1 cellular context compared by ENCODE assay signal in the genomic region with DNA sequence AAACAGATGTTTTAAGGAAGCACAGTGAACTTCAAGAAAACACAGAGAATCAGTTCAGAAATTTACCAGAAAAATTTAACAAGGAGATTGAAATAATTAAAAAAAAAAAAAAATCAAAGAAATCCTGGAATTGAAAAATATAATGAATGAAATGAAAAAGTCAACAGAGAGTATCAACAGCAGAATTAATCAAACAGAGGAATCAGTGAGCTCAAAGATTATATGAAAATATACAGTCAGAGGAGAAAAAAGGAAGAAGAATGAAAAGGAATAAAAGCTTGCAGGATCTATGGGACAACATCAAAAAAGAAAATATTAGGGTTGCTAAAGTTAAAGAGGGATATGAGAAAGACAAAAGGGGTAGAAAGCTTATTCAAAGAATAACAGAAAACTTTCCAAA.
TF ChIP-seq lines count a peak whose summit lies in the region.

No MANE protein-coding gene starts in this region.

TF ChIP-seq in K562, 482 proteins besides CTCF, POLR2A, EP300 and RAD21 (continued from another document and continues in another):
- no peak for TF ChIP-seq ETV1 (tag; conservative IDR thresholded peaks at IDR 0.05; ENCODE audit: low read depth)
- no peak for TF ChIP-seq POLR2AphosphoS2 (IDR thresholded peaks at IDR 0.05; ENCODE audit: low read length)
- TF ChIP-seq, protein P1, sequence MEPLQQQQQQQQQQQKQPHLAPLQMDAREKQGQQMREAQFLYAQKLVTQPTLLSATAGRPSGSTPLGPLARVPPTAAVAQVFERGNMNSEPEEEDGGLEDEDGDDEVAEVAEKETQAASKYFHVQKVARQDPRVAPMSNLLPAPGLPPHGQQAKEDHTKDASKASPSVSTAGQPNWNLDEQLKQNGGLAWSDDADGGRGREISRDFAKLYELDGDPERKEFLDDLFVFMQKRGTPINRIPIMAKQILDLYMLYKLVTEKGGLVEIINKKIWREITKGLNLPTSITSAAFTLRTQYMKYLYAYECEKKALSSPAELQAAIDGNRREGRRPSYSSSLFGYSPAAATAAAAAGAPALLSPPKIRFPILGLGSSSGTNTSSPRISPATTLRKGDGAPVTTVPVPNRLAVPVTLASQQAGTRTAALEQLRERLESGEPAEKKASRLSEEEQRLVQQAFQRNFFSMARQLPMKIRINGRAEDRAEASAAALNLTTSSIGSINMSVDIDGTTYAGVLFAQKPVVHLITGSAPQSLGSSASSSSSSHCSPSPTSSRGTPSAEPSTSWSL (CRISPR knock-in tag; IDR thresholded peaks at IDR 0.05; ENCODE audit: borderline replicate concordance) = no peak
- TF ChIP-seq ARNT (IDR thresholded peaks at IDR 0.05) = peak in 1 of 2 experiments; percentile 69; a peak in 1 of 4 replicates
- no peak for TF ChIP-seq DNMT1 (IDR thresholded peaks at IDR 0.05)
- peak; percentile 99 for TF ChIP-seq HLTF (IDR thresholded peaks at IDR 0.05)
- no peak for TF ChIP-seq RFX7 (CRISPR knock-in tag; IDR thresholded peaks at IDR 0.05)
- no peak for TF ChIP-seq POLR3G (IDR thresholded peaks at IDR 0.05; ENCODE audit: extremely low read depth, insufficient read length, insufficient replicate concordance)
- no peak for TF ChIP-seq GATAD2A (IDR thresholded peaks at IDR 0.05)
- TF ChIP-seq, protein P2, sequence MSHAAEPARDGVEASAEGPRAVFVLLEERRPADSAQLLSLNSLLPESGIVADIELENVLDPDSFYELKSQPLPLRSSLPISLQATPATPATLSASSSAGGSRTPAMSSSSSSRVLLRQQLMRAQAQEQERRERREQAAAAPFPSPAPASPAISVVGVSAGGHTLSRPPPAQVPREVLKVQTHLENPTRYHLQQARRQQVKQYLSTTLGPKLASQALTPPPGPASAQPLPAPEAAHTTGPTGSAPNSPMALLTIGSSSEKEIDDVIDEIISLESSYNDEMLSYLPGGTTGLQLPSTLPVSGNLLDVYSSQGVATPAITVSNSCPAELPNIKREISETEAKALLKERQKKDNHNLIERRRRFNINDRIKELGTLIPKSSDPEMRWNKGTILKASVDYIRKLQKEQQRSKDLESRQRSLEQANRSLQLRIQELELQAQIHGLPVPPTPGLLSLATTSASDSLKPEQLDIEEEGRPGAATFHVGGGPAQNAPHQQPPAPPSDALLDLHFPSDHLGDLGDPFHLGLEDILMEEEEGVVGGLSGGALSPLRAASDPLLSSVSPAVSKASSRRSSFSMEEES (CRISPR knock-in tag; IDR thresholded peaks at IDR 0.05) = no peak
- TF ChIP-seq, protein P3, sequence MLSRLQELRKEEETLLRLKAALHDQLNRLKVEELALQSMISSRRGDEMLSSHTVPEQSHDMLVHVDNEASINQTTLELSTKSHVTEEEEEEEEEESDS (CRISPR knock-in tag; IDR thresholded peaks at IDR 0.05) = no peak
- TF ChIP-seq, protein P4, sequence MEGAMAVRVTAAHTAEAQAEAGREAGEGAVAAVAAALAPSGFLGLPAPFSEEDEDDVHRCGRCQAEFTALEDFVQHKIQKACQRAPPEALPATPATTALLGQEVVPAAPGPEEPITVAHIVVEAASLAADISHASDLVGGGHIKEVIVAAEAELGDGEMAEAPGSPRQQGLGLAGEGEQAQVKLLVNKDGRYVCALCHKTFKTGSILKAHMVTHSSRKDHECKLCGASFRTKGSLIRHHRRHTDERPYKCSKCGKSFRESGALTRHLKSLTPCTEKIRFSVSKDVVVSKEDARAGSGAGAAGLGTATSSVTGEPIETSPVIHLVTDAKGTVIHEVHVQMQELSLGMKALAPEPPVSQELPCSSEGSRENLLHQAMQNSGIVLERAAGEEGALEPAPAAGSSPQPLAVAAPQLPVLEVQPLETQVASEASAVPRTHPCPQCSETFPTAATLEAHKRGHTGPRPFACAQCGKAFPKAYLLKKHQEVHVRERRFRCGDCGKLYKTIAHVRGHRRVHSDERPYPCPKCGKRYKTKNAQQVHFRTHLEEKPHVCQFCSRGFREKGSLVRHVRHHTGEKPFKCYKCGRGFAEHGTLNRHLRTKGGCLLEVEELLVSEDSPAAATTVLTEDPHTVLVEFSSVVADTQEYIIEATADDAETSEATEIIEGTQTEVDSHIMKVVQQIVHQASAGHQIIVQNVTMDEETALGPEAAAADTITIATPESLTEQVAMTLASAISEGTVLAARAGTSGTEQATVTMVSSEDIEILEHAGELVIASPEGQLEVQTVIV (CRISPR knock-in tag; IDR thresholded peaks at IDR 0.05; ENCODE audit: borderline replicate concordance) = no peak
- 0 out of 2 replicates have a peak, but pooled peaks have one; percentile 38 for TF ChIP-seq MIER1 (IDR thresholded peaks at IDR 0.05; ENCODE audit: low read depth)
- TF ChIP-seq, protein P5, sequence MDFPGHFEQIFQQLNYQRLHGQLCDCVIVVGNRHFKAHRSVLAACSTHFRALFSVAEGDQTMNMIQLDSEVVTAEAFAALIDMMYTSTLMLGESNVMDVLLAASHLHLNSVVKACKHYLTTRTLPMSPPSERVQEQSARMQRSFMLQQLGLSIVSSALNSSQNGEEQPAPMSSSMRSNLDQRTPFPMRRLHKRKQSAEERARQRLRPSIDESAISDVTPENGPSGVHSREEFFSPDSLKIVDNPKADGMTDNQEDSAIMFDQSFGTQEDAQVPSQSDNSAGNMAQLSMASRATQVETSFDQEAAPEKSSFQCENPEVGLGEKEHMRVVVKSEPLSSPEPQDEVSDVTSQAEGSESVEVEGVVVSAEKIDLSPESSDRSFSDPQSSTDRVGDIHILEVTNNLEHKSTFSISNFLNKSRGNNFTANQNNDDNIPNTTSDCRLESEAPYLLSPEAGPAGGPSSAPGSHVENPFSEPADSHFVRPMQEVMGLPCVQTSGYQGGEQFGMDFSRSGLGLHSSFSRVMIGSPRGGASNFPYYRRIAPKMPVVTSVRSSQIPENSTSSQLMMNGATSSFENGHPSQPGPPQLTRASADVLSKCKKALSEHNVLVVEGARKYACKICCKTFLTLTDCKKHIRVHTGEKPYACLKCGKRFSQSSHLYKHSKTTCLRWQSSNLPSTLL (IDR thresholded peaks at IDR 0.05) = peak; percentile 21; the same call in 1 of the 2 replicates
- no peak for TF ChIP-seq POLR2G (IDR thresholded peaks at IDR 0.05; ENCODE audit: low read depth, low read length)
- peak in 1 of 2 experiments; percentile 90; a peak in 2 of 3 replicates for TF ChIP-seq CBX3 (IDR thresholded peaks at IDR 0.05; ENCODE audit: borderline replicate concordance in 1 of 2, low read length in 2 of 2)
- no peak for TF ChIP-seq ZSCAN32 (CRISPR knock-in tag; IDR thresholded peaks at IDR 0.05)
- TF ChIP-seq, protein P6, sequence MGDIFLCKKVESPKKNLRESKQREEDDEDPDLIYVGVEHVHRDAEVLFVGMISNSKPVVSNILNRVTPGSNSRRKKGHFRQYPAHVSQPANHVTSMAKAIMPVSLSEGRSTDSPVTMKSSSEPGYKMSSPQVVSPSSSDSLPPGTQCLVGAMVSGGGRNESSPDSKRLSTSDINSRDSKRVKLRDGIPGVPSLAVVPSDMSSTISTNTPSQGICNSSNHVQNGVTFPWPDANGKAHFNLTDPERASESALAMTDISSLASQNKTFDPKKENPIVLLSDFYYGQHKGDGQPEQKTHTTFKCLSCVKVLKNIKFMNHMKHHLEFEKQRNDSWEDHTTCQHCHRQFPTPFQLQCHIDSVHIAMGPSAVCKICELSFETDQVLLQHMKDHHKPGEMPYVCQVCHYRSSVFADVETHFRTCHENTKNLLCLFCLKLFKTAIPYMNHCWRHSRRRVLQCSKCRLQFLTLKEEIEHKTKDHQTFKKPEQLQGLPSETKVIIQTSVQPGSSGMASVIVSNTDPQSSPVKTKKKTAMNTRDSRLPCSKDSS (IDR thresholded peaks at IDR 0.05; ENCODE audit: low read depth, partially characterized antibody) = peak; percentile 96
- TF ChIP-seq SMAD3 (CRISPR knock-in tag; conservative IDR thresholded peaks at IDR 0.05) = no peak
- no peak for TF ChIP-seq CC2D1A (IDR thresholded peaks at IDR 0.05)
- TF ChIP-seq ARID1B (IDR thresholded peaks at IDR 0.05) = peak; percentile 14; the same call in 1 of the 2 replicates
- no peak for TF ChIP-seq CCNT2 (IDR thresholded peaks at IDR 0.05; ENCODE audit: borderline replicate concordance, extremely low read depth, insufficient read length, low read depth, low read length)
- TF ChIP-seq PHF8 (IDR thresholded peaks at IDR 0.05; ENCODE audit: borderline replicate concordance, low read length) = no peak
- no peak for TF ChIP-seq RNF2 (IDR thresholded peaks at IDR 0.05)
- TF ChIP-seq U2AF2 (optimal IDR thresholded peaks at IDR 0.05; ENCODE audit: low read depth, low read length) = no peak
- no peak for TF ChIP-seq E2F3 (CRISPR knock-in tag; IDR thresholded peaks at IDR 0.05)
- no peak for TF ChIP-seq KLF13 (tag; IDR thresholded peaks at IDR 0.05; ENCODE audit: borderline replicate concordance, low read depth)
- TF ChIP-seq, protein P7, sequence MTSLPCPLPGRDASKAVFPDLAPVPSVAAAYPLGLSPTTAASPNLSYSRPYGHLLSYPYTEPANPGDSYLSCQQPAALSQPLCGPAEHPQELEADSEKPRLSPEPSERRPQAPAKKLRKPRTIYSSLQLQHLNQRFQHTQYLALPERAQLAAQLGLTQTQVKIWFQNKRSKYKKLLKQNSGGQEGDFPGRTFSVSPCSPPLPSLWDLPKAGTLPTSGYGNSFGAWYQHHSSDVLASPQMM (CRISPR knock-in tag; IDR thresholded peaks at IDR 0.05) = no peak
- TF ChIP-seq TRIM24 (IDR thresholded peaks at IDR 0.05) = peak in 1 of 2 experiments; percentile 82; a peak in 2 of 4 replicates
- TF ChIP-seq ZNF165 (CRISPR knock-in tag; IDR thresholded peaks at IDR 0.05; ENCODE audit: borderline replicate concordance) = no peak
- no peak for TF ChIP-seq ZNF263 (CRISPR knock-in tag; IDR thresholded peaks at IDR 0.05; ENCODE audit: borderline replicate concordance)
- TF ChIP-seq, protein P8, sequence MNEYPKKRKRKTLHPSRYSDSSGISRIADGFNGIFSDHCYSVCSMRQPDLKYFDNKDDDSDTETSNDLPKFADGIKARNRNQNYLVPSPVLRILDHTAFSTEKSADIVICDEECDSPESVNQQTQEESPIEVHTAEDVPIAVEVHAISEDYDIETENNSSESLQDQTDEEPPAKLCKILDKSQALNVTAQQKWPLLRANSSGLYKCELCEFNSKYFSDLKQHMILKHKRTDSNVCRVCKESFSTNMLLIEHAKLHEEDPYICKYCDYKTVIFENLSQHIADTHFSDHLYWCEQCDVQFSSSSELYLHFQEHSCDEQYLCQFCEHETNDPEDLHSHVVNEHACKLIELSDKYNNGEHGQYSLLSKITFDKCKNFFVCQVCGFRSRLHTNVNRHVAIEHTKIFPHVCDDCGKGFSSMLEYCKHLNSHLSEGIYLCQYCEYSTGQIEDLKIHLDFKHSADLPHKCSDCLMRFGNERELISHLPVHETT (CRISPR knock-in tag; conservative IDR thresholded peaks at IDR 0.05 in 1 of 2, IDR thresholded peaks at IDR 0.05 in 1 of 2) = no peak
- TF ChIP-seq POLR2AphosphoS5 (IDR thresholded peaks at IDR 0.05; ENCODE audit: control insufficient read depth, insufficient read depth, low read depth, low read length) = no peak
- no peak for TF ChIP-seq ZNF143 (CRISPR knock-in tag; IDR thresholded peaks at IDR 0.05)
- no peak for TF ChIP-seq ZNF134 (CRISPR knock-in tag; conservative IDR thresholded peaks at IDR 0.05)
- TF ChIP-seq, protein P9, sequence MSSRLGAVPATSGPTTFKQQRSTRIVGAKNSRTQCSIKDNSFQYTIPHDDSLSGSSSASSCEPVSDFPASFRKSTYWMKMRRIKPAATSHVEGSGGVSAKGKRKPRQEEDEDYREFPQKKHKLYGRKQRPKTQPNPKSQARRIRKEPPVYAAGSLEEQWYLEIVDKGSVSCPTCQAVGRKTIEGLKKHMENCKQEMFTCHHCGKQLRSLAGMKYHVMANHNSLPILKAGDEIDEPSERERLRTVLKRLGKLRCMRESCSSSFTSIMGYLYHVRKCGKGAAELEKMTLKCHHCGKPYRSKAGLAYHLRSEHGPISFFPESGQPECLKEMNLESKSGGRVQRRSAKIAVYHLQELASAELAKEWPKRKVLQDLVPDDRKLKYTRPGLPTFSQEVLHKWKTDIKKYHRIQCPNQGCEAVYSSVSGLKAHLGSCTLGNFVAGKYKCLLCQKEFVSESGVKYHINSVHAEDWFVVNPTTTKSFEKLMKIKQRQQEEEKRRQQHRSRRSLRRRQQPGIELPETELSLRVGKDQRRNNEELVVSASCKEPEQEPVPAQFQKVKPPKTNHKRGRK (tag; IDR thresholded peaks at IDR 0.05) = peak; percentile 54; the same call in 1 of the 2 replicates
- TF ChIP-seq, protein P10, sequence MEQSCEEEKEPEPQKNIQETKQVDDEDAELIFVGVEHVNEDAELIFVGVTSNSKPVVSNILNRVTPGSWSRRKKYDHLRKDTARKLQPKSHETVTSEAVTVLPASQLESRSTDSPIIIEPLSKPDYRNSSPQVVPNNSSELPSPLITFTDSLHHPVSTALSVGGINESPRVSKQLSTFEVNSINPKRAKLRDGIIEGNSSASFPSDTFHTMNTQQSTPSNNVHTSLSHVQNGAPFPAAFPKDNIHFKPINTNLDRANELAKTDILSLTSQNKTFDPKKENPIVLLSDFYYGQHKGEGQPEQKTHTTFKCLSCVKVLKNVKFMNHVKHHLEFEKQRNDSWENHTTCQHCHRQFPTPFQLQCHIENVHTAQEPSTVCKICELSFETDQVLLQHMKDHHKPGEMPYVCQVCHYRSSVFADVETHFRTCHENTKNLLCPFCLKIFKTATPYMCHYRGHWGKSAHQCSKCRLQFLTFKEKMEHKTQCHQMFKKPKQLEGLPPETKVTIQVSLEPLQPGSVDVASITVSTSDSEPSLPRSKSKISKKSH (CRISPR knock-in tag; IDR thresholded peaks at IDR 0.05) = 0 out of 2 replicates have a peak, but pooled peaks have one; percentile 65
- TF ChIP-seq PRPF4 (IDR thresholded peaks at IDR 0.05; ENCODE audit: insufficient read depth, low read depth, low read length, poor library complexity, severe bottlenecking) = no peak
- TF ChIP-seq FOXA3 (CRISPR knock-in tag; conservative IDR thresholded peaks at IDR 0.05 in 1 of 2, IDR thresholded peaks at IDR 0.05 in 1 of 2) = no peak
- TF ChIP-seq RB1 (IDR thresholded peaks at IDR 0.05; ENCODE audit: low read depth) = no peak
- no peak for TF ChIP-seq CAMTA2 (CRISPR knock-in tag; conservative IDR thresholded peaks at IDR 0.05)
- peak; percentile 71; the same call in 1 of the 2 replicates for TF ChIP-seq ZEB2 (IDR thresholded peaks at IDR 0.05)
- no peak for TF ChIP-seq TEAD1 (CRISPR knock-in tag; IDR thresholded peaks at IDR 0.05)
- no peak for TF ChIP-seq MECOM (CRISPR knock-in tag; IDR thresholded peaks at IDR 0.05)
- TF ChIP-seq HMG20A (CRISPR knock-in tag; conservative IDR thresholded peaks at IDR 0.05) = no peak
- TF ChIP-seq, protein P11, sequence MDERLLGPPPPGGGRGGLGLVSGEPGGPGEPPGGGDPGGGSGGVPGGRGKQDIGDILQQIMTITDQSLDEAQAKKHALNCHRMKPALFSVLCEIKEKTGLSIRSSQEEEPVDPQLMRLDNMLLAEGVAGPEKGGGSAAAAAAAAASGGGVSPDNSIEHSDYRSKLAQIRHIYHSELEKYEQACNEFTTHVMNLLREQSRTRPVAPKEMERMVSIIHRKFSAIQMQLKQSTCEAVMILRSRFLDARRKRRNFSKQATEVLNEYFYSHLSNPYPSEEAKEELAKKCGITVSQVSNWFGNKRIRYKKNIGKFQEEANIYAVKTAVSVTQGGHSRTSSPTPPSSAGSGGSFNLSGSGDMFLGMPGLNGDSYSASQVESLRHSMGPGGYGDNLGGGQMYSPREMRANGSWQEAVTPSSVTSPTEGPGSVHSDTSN (CRISPR knock-in tag; IDR thresholded peaks at IDR 0.05; ENCODE audit: low read depth) = no peak
- TF ChIP-seq, protein P11 (tag; conservative IDR thresholded peaks at IDR 0.05; ENCODE audit: low read depth) = no peak
- no peak for TF ChIP-seq MCM2 (IDR thresholded peaks at IDR 0.05; ENCODE audit: low read depth)
